Comparison of ENCODE assay signal across 14 cellular contexts in the genomic region with DNA sequence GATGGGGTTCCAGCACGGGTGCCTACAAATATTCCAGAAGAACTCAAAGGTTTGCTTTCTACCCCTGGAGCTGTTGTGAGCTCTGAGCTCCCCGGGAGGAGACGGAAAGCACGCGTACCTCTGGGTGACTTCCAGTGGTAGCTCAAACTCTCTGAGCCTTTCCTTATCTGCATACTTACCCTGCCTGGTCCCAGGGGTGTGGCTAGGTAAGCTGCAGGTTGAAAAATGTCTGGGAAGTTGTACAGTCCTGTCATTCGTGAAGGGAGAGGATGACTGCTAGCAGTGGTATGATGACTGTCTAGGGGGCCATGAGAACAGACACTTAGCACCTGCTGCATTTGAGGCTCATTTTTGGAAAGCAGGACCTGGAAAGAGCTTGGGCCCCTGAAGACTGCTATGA.
DNase-seq lines count a peak whose midpoint lies in the region; ATAC-seq and TF ChIP-seq lines count a peak whose summit lies in the region.
"Had no signal": no experiment of that assay in that cellular context is flagged by ENCODE, and none has a peak within 500 bp of the region (broad histone marks: within the 10 kb centered on the region; RNA-seq: fewer than 3 reads in every experiment).

No MANE protein-coding gene starts in this region.

- no peak overlapping the region for H3K4me3 ChIP-seq in lower lobe of right lung
- H3K4me3 ChIP-seq: GM12878, GM23338, HAP-1 had no signal

- H3K4me1 ChIP-seq in foreskin keratinocyte (no peaks in the 10 kb centered on the region), lower lobe of right lung (no peaks in the 10 kb centered on the region)
- H3K4me1 ChIP-seq: HAP-1 had no signal

- H3K36me3 ChIP-seq in lower lobe of right lung: no peaks in the 10 kb centered on the region
- H3K36me3 ChIP-seq: HAP-1 had no signal

- intact Hi-C loops in lower lobe of right lung (cut with DNase I): no loop called here

- DNase-seq in NCI-H526 treated with DMSO at 0.1 percent for 48 hours (lab: John Stamatoyannopoulos, UW): peak; percentile 25
- peak in 1 of 2 donors; percentile 9 for DNase-seq in foreskin keratinocyte
- no peak for DNase-seq in lower lobe of right lung
- DNase-seq in substantia nigra (lab: John Stamatoyannopoulos, UW): no peak
- DNase-seq in NCI-H2029 treated with DMSO at 0.1 percent for 48 hours (lab: John Stamatoyannopoulos, UW): no peak
- no peak for DNase-seq in T1000 (lab: John Stamatoyannopoulos, UW)
- DNase-seq in GOT3 (lab: John Stamatoyannopoulos, UW): no peak
- no peak for DNase-seq in NCI-H128 (lab: John Stamatoyannopoulos, UW; ENCODE audit: unreplicated experiment)
- DNase-seq: DMS53, IMR-90 had no signal

- peak; percentile 21 for ATAC-seq in foreskin keratinocyte
- ATAC-seq in lower lobe of right lung: peak; percentile 26 to 67
- ATAC-seq: GM12878, GM23338 had no signal

- TF ChIP-seq CTCF in foreskin keratinocyte (conservative IDR thresholded peaks at IDR 0.05) (no peak), lower lobe of right lung (IDR thresholded peaks at IDR 0.05) (no peak)

- no peaks in the 10 kb centered on the region for H3K27me3 ChIP-seq in foreskin keratinocyte
- H3K27me3 ChIP-seq in lower lobe of right lung (ENCODE audit: low read depth): no peaks in the 10 kb centered on the region

- no peaks in the 10 kb centered on the region for H3K9me3 ChIP-seq in lower lobe of right lung
- H3K9me3 ChIP-seq: HAP-1 had no signal

- H3K27ac ChIP-seq in foreskin keratinocyte (no peak overlapping the region), lower lobe of right lung (no peak overlapping the region), substantia nigra (ENCODE audit: low read depth, low read length, poor library complexity, severe bottlenecking) (peak overlapping the region; percentile 62)
- H3K27ac ChIP-seq: 22Rv1 had no signal
